Comparison of ENCODE assay signal across 8 cellular contexts in genomic region chr15:80780416-80781221, GRCh38. TPM values are rescaled to one million over a fixed set of nuclear protein-coding genes. Genes with fewer than 3 reads are reported as not detected.
DNase-seq lines count a peak whose midpoint lies in the region; ATAC-seq and TF ChIP-seq lines count a peak whose summit lies in the region.

No MANE protein-coding gene starts in this region.

- H3K4me3 ChIP-seq in BLaER1 treated with 17β-estradiol and CSF1 and Interleukin-3, amounts not matched to agents 10 nM and 100 nM: peak overlapping the region; percentile 1 to 58 (median 40); a peak in 19 of 20 replicates

- H3K27ac Mint-ChIP-seq in brain: no peak overlapping the region

- intact Hi-C loops in left colon (cut with DNase I, micrococcal nuclease): loop anchor here (10.0 kb wide), 2 partner anchors 184 to 326 kb away; no protein-coding TSS in a partner anchor

- ATAC-seq in left colon (peak; percentile 37), HG02852 (IDR thresholded peaks at IDR 0.05; ENCODE audit: unreplicated experiment) (no peak), GM18867 (IDR thresholded peaks at IDR 0.05; ENCODE audit: unreplicated experiment) (no peak)

- no peak for TF ChIP-seq EP300 in Ishikawa (IDR thresholded peaks at IDR 0.05; ENCODE audit: borderline replicate concordance)

- no peaks in the 10 kb centered on the region for H3K36me3 Mint-ChIP-seq in brain

- TF ChIP-seq RAD21 in Ishikawa (IDR thresholded peaks at IDR 0.05; ENCODE audit: low read depth): peak; percentile 10; the same call in 1 of the 2 replicates

- no peak overlapping the region for H3K27ac ChIP-seq in BLaER1 treated with 17β-estradiol and CSF1 and Interleukin-3, amounts not matched to agents 10 nM and 100 nM

- H3K27me3 ChIP-seq in BLaER1 treated with 17β-estradiol and CSF1 and Interleukin-3, amounts not matched to agents 10 nM and 100 nM: peaks cover 41 to 65% (median 59%) of the 10 kb centered on the region in 11 experiments

- H3K4me2 ChIP-seq in BLaER1 treated with 17β-estradiol and CSF1 and Interleukin-3, amounts not matched to agents 10 nM and 100 nM: peak overlapping the region; percentile 48 to 95 (median 78)

- peaks cover 0 to 14% (median 0%) of the 10 kb centered on the region in 11 experiments; a peak in 8 of 22 replicates for H3K9me3 ChIP-seq in BLaER1 treated with 17β-estradiol and CSF1 and Interleukin-3, amounts not matched to agents 10 nM and 100 nM (replicated peaks in 1 of 11)

- H4K20me1 ChIP-seq in BLaER1 treated with 17β-estradiol and CSF1 and Interleukin-3, amounts not matched to agents 10 nM and 100 nM: peaks cover 0 to 8% (median 0%) of the 10 kb centered on the region in 11 experiments; a peak in 6 of 22 replicates

- H3K4me1 ChIP-seq in BLaER1 treated with 17β-estradiol and CSF1 and Interleukin-3, amounts not matched to agents 10 nM and 100 nM: peaks cover 17 to 52% (median 43%) of the 10 kb centered on the region in 10 experiments

- peaks cover 54% of the 10 kb centered on the region for H3K27me3 Mint-ChIP-seq in brain

- peaks cover 0 to 3% (median 0%) of the 10 kb centered on the region in 5 experiments for H3K9me3 Mint-ChIP-seq in brain

- peaks cover 34% of the 10 kb centered on the region for H3K4me1 Mint-ChIP-seq in brain

- peak overlapping the region; percentile 89 to 96 (median 93) for H3K4me3 Mint-ChIP-seq in brain

- H3K36me3 ChIP-seq in BLaER1 treated with 17β-estradiol and CSF1 and Interleukin-3, amounts not matched to agents 10 nM and 100 nM: no peaks in the 10 kb centered on the region

- peak; percentile 35 to 81 for DNase-seq in left colon
- DNase-seq in ureter (ENCODE audit: low spot score): peak; percentile 62
- DNase-seq in cortex of kidney (lab: John Stamatoyannopoulos, UW): no peak

- H3K9ac ChIP-seq in BLaER1 treated with 17β-estradiol and CSF1 and Interleukin-3, amounts not matched to agents 10 nM and 100 nM: no peak overlapping the region

- TF ChIP-seq CTCF in brain (conservative IDR thresholded peaks at IDR 0.05): no peak

TF ChIP-seq in Ishikawa, 13 proteins besides CTCF, POLR2A, EP300 and RAD21:
- TF ChIP-seq REST (IDR thresholded peaks at IDR 0.05; ENCODE audit: low read depth): peak; percentile 99
- TF ChIP-seq, protein P1, sequence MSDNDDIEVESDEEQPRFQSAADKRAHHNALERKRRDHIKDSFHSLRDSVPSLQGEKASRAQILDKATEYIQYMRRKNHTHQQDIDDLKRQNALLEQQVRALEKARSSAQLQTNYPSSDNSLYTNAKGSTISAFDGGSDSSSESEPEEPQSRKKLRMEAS (IDR thresholded peaks at IDR 0.05): peak; percentile 29; the same call in 1 of the 2 replicates
- no peak for TF ChIP-seq TAF1 (IDR thresholded peaks at IDR 0.05; ENCODE audit: low read depth)
- TF ChIP-seq ZBTB7A (IDR thresholded peaks at IDR 0.05; ENCODE audit: low read depth): peak; percentile 78; the same call in 1 of the 2 replicates
TF ChIP-seq in Ishikawa: peak in this region for 3.

RNA-seq across cellular contexts. Expression of gene CEMIP, which starts 1.4 kb away (rescaled TPM):
- 4.5 TPM for polyA plus RNA-seq in brain (ENCODE audit: insufficient read depth, low read depth, low replicate concordance)
- total RNA-seq in left colon: 1 to 10 TPM; 1.1 to 1.7 TPM
- total RNA-seq in ureter: 0.23 TPM
